11 cellular contexts compared by ENCODE assay signal in the genomic region with DNA sequence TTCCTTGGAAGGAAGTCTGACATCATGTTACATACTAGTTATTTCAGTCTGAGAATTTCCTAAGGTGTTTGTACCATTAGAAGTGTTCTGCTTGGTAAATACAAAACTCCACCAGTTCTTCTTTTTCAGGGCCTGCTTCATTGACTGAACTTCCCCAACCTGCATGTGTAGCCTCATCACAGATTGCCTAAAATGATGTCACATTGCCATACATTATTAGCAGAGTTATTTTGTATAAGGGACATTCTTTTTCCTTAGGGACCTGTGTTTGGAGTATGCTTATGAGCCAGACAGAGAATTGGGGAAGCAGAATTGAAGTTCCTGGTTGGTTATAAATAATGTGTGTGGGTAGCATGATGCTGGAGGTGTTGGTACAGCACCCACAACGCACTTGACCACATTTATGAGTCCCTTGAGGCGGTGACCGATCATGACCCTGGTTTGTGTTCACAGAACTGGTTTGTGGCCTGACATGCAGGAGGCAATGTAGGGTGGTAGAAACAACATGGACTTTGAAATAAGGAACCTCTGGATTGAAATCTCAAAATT. TPM values are rescaled to one million over a fixed set of nuclear protein-coding genes. Genes with fewer than 3 reads are reported as not detected.
A peak's percentile ranks its signal among the peaks of the same experiment; 100 is the strongest.
DNase-seq lines count a peak whose midpoint lies in the region; ATAC-seq and TF ChIP-seq lines count a peak whose summit lies in the region.
"Had no signal": no experiment of that assay in that cellular context is flagged by ENCODE, and none has a peak within 500 bp of the region (broad histone marks: within the 10 kb centered on the region; RNA-seq: fewer than 3 reads in every experiment).

No MANE protein-coding gene starts in this region.

- no peak overlapping the region for H3K4me3 ChIP-seq in GM06990 (replicated peaks; ENCODE audit: low read depth, low read length)
- no peak overlapping the region for H3K4me3 ChIP-seq in foreskin fibroblast (ENCODE audit: low read depth in 1 of 2, low read length in 2 of 2)
- H3K4me3 ChIP-seq in lower leg skin (ENCODE audit: low read depth, poor library complexity, severe bottlenecking): no peak overlapping the region

- peak; percentile 77 for DNase-seq in GM06990 (ENCODE audit: extremely low read depth, insufficient read length)
- DNase-seq in GM20000 (ENCODE audit: low spot score): peak; percentile 32
- no peak for DNase-seq in anterior cingulate cortex (lab: John Stamatoyannopoulos, UW)
- DNase-seq in foreskin fibroblast: no peak
- DNase-seq in stimulated activated CD8-positive, alpha-beta memory T cell treated with anti-CD3 and anti-CD28 coated beads, Interleukin-4, amount 100 ng/mL, for 48 hours: no peak
- no peak for DNase-seq in lower leg skin (ENCODE audit: low spot score in 2 of 2)
- DNase-seq: activated CD8-positive, alpha-beta memory T cell treated with anti-CD3 and anti-CD28 coated beads, Interleukin-2, amount 50 U/mL, for 48 hours had no signal

- intact Hi-C loops in lower leg skin (cut with DNase I; ENCODE audit: low total_unique reads): no loop called here

- WGBS in lower leg skin, 2 donors: 66 to 87% methylated on average over 3 of the region's 3 CpGs

- ATAC-seq in HG03139 (IDR thresholded peaks at IDR 0.05; ENCODE audit: unreplicated experiment): peak; percentile 75

- TF ChIP-seq POLR2A in Raji (IDR thresholded peaks at IDR 0.05; ENCODE audit: insufficient read depth, low read depth, low read length) (peak; percentile 28), lower leg skin (IDR thresholded peaks at IDR 0.05) (no peak)

- no peaks in the 10 kb centered on the region for H3K36me3 ChIP-seq in GM06990 (ENCODE audit: control insufficient read depth, insufficient read depth, low read length)

- no peaks in the 10 kb centered on the region for H3K27me3 ChIP-seq in GM06990 (replicated peaks; ENCODE audit: control insufficient read depth, insufficient read depth, low read length)

- TF ChIP-seq CTCF in GM06990 (IDR thresholded peaks at IDR 0.05; ENCODE audit: insufficient read depth, low read length, poor library complexity, severe bottlenecking) (no peak), GM20000 (IDR thresholded peaks at IDR 0.05; ENCODE audit: extremely low read depth, missing control alignments) (no peak), foreskin fibroblast (IDR thresholded peaks at IDR 0.05; ENCODE audit: low read depth, low read length) (no peak), lower leg skin (IDR thresholded peaks at IDR 0.05) (no peak)

RNA-seq across cellular contexts. Expression of a gene that starts 16.4 kb away (rescaled TPM):
- 100 to 1,000 TPM in 2 of 4 donors, 10 to 100 TPM in 2; 15.9 to 195 (median 95.8) TPM for total RNA-seq in lower leg skin
- total RNA-seq: endothelial cell of umbilical vein; naive thymus-derived CD8-positive, alpha-beta T cell had no signal

Comparison
In these comparisons a context has a peak if more than half of its experiments do, and no peak if none do; other contexts are left out.
1. DNase-seq: peak in GM06990 (single experiment) and GM20000 (single experiment); none in anterior cingulate cortex (0 of 58), foreskin fibroblast (0 of 2), stimulated activated CD8-positive, alpha-beta memory T cell treated with anti-CD3 and anti-CD28 coated beads, Interleukin-4, amount 100 ng/mL, for 48 hours (single experiment) and lower leg skin (0 of 2).